8 cellular contexts compared by ENCODE assay signal in the genomic region with DNA sequence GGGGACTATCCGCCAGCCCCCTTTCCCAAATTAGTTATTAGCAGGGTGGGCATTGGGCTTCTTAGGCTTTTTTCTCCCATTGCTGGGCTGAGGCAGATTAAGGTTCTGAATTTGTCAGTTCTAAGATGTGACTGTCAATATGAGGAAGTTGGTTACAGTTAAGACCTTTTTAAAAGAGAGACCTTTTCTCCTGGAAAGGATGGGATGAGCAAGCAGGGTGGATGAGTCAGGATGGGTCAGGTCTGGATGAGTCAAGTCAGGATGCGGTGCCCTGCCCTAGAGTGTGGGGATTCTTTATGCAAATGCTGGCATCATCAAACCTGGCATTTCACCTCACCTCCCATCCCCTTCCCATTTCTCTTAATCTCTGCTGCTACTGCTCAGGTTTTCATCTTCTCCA. TPM values are rescaled to one million over a fixed set of nuclear protein-coding genes. Genes with fewer than 3 reads are reported as not detected.
DNase-seq lines count a peak whose midpoint lies in the region; ATAC-seq, FAIRE-seq and TF ChIP-seq lines count a peak whose summit lies in the region.

No MANE protein-coding gene starts in this region.

- DNase-seq in COLO829 (ENCODE audit: low spot score) (peak; percentile 85), LNCaP clone FGC (ENCODE audit: low read depth) (no peak), keratinocyte (ENCODE audit: low read depth, low spot score) (peak; percentile 67), right cardiac atrium (no peak), NCI-H446 treated with DMSO at 0.1 percent for 48 hours (lab: John Stamatoyannopoulos, UW) (no peak)
- DNase-seq in activated naive CD4-positive, alpha-beta T cell treated with anti-CD3 and anti-CD28 coated beads, Interleukin-2, amount 10 ng/mL, durations not matched to agents 7 days and 5 days, result no peak

- H3K4me3 Mint-ChIP-seq in activated naive CD4-positive, alpha-beta T cell treated with anti-CD3 and anti-CD28 coated beads, Interleukin-2, amount 10 ng/mL, durations not matched to agents 7 days and 5 days, result peak overlapping the region; percentile 91
- H3K4me3 Mint-ChIP-seq in stimulated activated naive CD8-positive, alpha-beta T cell treated with anti-CD3 and anti-CD28 coated beads, Interleukin-15, Interleukin-2, amounts not matched to agents 100 ng/mL and 50 ng/mL, for 24 hours, result peak overlapping the region; percentile 98

- peaks cover 69% of the 10 kb centered on the region for H3K4me1 Mint-ChIP-seq in activated naive CD4-positive, alpha-beta T cell treated with anti-CD3 and anti-CD28 coated beads, Interleukin-2, amount 10 ng/mL, durations not matched to agents 7 days and 5 days
- H3K4me1 Mint-ChIP-seq in stimulated activated naive CD8-positive, alpha-beta T cell treated with anti-CD3 and anti-CD28 coated beads, Interleukin-15, Interleukin-2, amounts not matched to agents 100 ng/mL and 50 ng/mL, for 24 hours (ENCODE audit: low read depth), result peaks cover 67% of the 10 kb centered on the region

- H3K36me3 ChIP-seq in keratinocyte (ENCODE audit: control insufficient read depth in 2 of 2, extremely low read depth in 1 of 2, insufficient read depth in 2 of 2, low read length in 2 of 2), result peaks cover 28 to 38% of the 10 kb centered on the region in 2 experiments

- H3K27ac Mint-ChIP-seq in activated naive CD4-positive, alpha-beta T cell treated with anti-CD3 and anti-CD28 coated beads, Interleukin-2, amount 10 ng/mL, durations not matched to agents 7 days and 5 days, result peak overlapping the region; percentile 95
- H3K27ac Mint-ChIP-seq in stimulated activated naive CD8-positive, alpha-beta T cell treated with anti-CD3 and anti-CD28 coated beads, Interleukin-15, Interleukin-2, amounts not matched to agents 100 ng/mL and 50 ng/mL, for 24 hours, result peak overlapping the region; percentile 98

- peaks cover 64% of the 10 kb centered on the region for H3K79me2 ChIP-seq in keratinocyte (ENCODE audit: control insufficient read depth, insufficient read depth, low read length)

- no peak overlapping the region for H2AFZ ChIP-seq in keratinocyte (ENCODE audit: control insufficient read depth, low read length)

- H3K4me3 ChIP-seq in LNCaP clone FGC (ENCODE audit: low read depth, low read length) (peak overlapping the region; percentile 61), keratinocyte (ENCODE audit: control insufficient read depth in 2 of 3, extremely low read depth in 1 of 3, insufficient read depth in 2 of 3, low read depth in 1 of 3, low read length in 3 of 3) (peak overlapping the region; percentile 82 to 99 (median 97)), right cardiac atrium (ENCODE audit: low read length) (no peak overlapping the region)

- H3K27ac ChIP-seq in keratinocyte (ENCODE audit: control insufficient read depth, insufficient read depth, low read length), result peak overlapping the region; percentile 98
- no peak overlapping the region for H3K27ac ChIP-seq in right cardiac atrium (ENCODE audit: low read length)

- 97% methylated on average over 2 of the region's 2 CpGs for WGBS in right cardiac atrium

- no peak for ATAC-seq in right cardiac atrium
- ATAC-seq in GM18511 (IDR thresholded peaks at IDR 0.05; ENCODE audit: unreplicated experiment), result no peak

- intact Hi-C loops in right cardiac atrium (cut with DNase I), result loop anchor here in 2 of 4 donors (5.0 to 10.0 kb wide), 2 partner anchors 151 to 212 kb away; no protein-coding TSS in a partner anchor

- H3K27me3 Mint-ChIP-seq in activated naive CD4-positive, alpha-beta T cell treated with anti-CD3 and anti-CD28 coated beads, Interleukin-2, amount 10 ng/mL, durations not matched to agents 7 days and 5 days, result peaks cover 4% of the 10 kb centered on the region
- peaks cover 9% of the 10 kb centered on the region for H3K27me3 Mint-ChIP-seq in stimulated activated naive CD8-positive, alpha-beta T cell treated with anti-CD3 and anti-CD28 coated beads, Interleukin-15, Interleukin-2, amounts not matched to agents 100 ng/mL and 50 ng/mL, for 24 hours

- no peaks in the 10 kb centered on the region for H3K9me3 Mint-ChIP-seq in activated naive CD4-positive, alpha-beta T cell treated with anti-CD3 and anti-CD28 coated beads, Interleukin-2, amount 10 ng/mL, durations not matched to agents 7 days and 5 days
- H3K9me3 Mint-ChIP-seq in stimulated activated naive CD8-positive, alpha-beta T cell treated with anti-CD3 and anti-CD28 coated beads, Interleukin-15, Interleukin-2, amounts not matched to agents 100 ng/mL and 50 ng/mL, for 24 hours, result no peaks in the 10 kb centered on the region

- TF ChIP-seq CTCF in LNCaP clone FGC (IDR thresholded peaks at IDR 0.05; ENCODE audit: control insufficient read depth, extremely low read depth, insufficient read depth) (no peak), keratinocyte (optimal IDR thresholded peaks at IDR 0.05 in 1 of 3, IDR thresholded peaks at IDR 0.05 in 1 of 3, conservative IDR thresholded peaks at IDR 0.05 in 1 of 3; ENCODE audit: extremely low read depth in 1 of 3, insufficient read depth in 2 of 3, low read length in 3 of 3) (no peak)

- H3K36me3 Mint-ChIP-seq in activated naive CD4-positive, alpha-beta T cell treated with anti-CD3 and anti-CD28 coated beads, Interleukin-2, amount 10 ng/mL, durations not matched to agents 7 days and 5 days, result peaks cover 37% of the 10 kb centered on the region
- H3K36me3 Mint-ChIP-seq in stimulated activated naive CD8-positive, alpha-beta T cell treated with anti-CD3 and anti-CD28 coated beads, Interleukin-15, Interleukin-2, amounts not matched to agents 100 ng/mL and 50 ng/mL, for 24 hours (ENCODE audit: low read depth), result peaks cover 59% of the 10 kb centered on the region

- no peaks in the 10 kb centered on the region for H3K27me3 ChIP-seq in keratinocyte (ENCODE audit: control insufficient read depth, extremely low read depth, insufficient read depth, low read length)
- H3K27me3 ChIP-seq in right cardiac atrium (ENCODE audit: control insufficient read depth, insufficient read depth), result no peaks in the 10 kb centered on the region

- peaks cover 45% of the 10 kb centered on the region for H4K20me1 ChIP-seq in keratinocyte (ENCODE audit: control insufficient read depth, extremely low read depth, insufficient read depth, low read length)

- CTCF ChIA-PET in activated naive CD4-positive, alpha-beta T cell treated with anti-CD3 and anti-CD28 coated beads, Interleukin-2, amount 10 ng/mL, durations not matched to agents 7 days and 5 days (lab: Charles Lee), result interaction anchor here (1.4 to 2.9 kb wide), 6 partner anchors 25 to 282 kb away, joined by 6 to 39 read pairs (median 13); a partner anchor contains a TSS

- peak overlapping the region; percentile 99 for H3K9ac ChIP-seq in keratinocyte (ENCODE audit: control insufficient read depth, extremely low read depth, insufficient read depth, low read length)

- H3K9me1 ChIP-seq in keratinocyte (ENCODE audit: control insufficient read depth, extremely low read depth, insufficient read depth, low read length), result peaks cover 9% of the 10 kb centered on the region

- H3K9me3 ChIP-seq in keratinocyte (ENCODE audit: control insufficient read depth, low read depth, low read length) (no peaks in the 10 kb centered on the region), right cardiac atrium (ENCODE audit: control insufficient read depth, low read length) (no peaks in the 10 kb centered on the region)

- dilution Hi-C loops in keratinocyte (cut with MboI; ENCODE audit: extremely low pct_ligation_motif_present, low sequenced_read_pairs), result no loop called here

- peaks cover 37% of the 10 kb centered on the region for H3K4me1 ChIP-seq in keratinocyte (ENCODE audit: control insufficient read depth, extremely low read depth, insufficient read depth, low read length)
- no peaks in the 10 kb centered on the region for H3K4me1 ChIP-seq in right cardiac atrium (ENCODE audit: control insufficient read depth, insufficient read depth, low read length)

- peak overlapping the region; percentile 100 for H3K4me2 ChIP-seq in keratinocyte (ENCODE audit: control insufficient read depth, extremely low read depth, insufficient read depth, low read depth, low read length)

- FAIRE-seq in keratinocyte (lab: Jason Lieb, UNC), result peak; percentile 75

RNA-seq across cellular contexts. Expression of a gene that starts 1.9 kb away (rescaled TPM):
- polyA plus RNA-seq in keratinocyte, result 27.5 to 28.2 TPM (median 27.7 TPM) in 3 replicates
- 16.4 TPM for polyA plus RNA-seq in keratinocyte (2011; ENCODE audit: low read depth)
- polyA plus RNA-seq in keratinocyte (2011; cell fraction: cytosol; rRNA removed), result 18.2 and 20.9 TPM in 2 replicates
- 34.6 and 35.1 TPM in 2 replicates for polyA plus RNA-seq in keratinocyte (2011; cell fraction: nucleus; rRNA removed)
- polyA plus RNA-seq in keratinocyte (2012; ENCODE audit: low replicate concordance), result 21.1 and 27.8 TPM in 2 replicates
- 32.1 to 64.2 TPM (median 35.7 TPM) in 3 replicates for polyA minus RNA-seq in keratinocyte
- 51.6 TPM for polyA minus RNA-seq in keratinocyte (2011; cell fraction: cytosol; rRNA and poly(A)+ RNA removed)
- polyA minus RNA-seq in keratinocyte (2011; cell fraction: nucleus; rRNA and poly(A)+ RNA removed), result 28.2 and 30.8 TPM in 2 replicates
- total RNA-seq in right cardiac atrium, result 1 to 10 TPM; 4.0 to 9.5 (median 6.9) TPM
- 4.1 TPM for polyA plus RNA-seq in right cardiac atrium

RNA-seq across cellular contexts. Expression of a gene that starts 15.8 kb away (rescaled TPM):
- polyA plus RNA-seq in keratinocyte, result 8.5 to 10.6 TPM (median 8.9 TPM) in 3 replicates
- 34.8 TPM for polyA plus RNA-seq in keratinocyte (2011; ENCODE audit: low read depth)
- 2.9 and 7.9 TPM in 2 replicates for polyA plus RNA-seq in keratinocyte (2011; cell fraction: cytosol; rRNA removed)
- 4.1 and 4.9 TPM in 2 replicates for polyA plus RNA-seq in keratinocyte (2011; cell fraction: nucleus; rRNA removed)
- polyA plus RNA-seq in keratinocyte (2012; ENCODE audit: low replicate concordance), result 20.8 and 27.8 TPM in 2 replicates
- 4.0 to 14.3 TPM (median 4.4 TPM) in 3 replicates for polyA minus RNA-seq in keratinocyte
- polyA minus RNA-seq in keratinocyte (2011; cell fraction: cytosol; rRNA and poly(A)+ RNA removed), result 10.0 TPM
- 4.4 and 7.2 TPM in 2 replicates for polyA minus RNA-seq in keratinocyte (2011; cell fraction: nucleus; rRNA and poly(A)+ RNA removed)
- total RNA-seq in right cardiac atrium, result 1 to 10 TPM; 3.4 to 5.8 (median 4.7) TPM
- polyA plus RNA-seq in right cardiac atrium, result 5.3 TPM

Comparison
In these comparisons a context has a peak if more than half of its experiments do, and no peak if none do; other contexts are left out.
1. DNase-seq: peak in COLO829 (single experiment) and keratinocyte (single experiment); none in LNCaP clone FGC (single experiment), activated naive CD4-positive, alpha-beta T cell treated with anti-CD3 and anti-CD28 coated beads, Interleukin-2, amount 10 ng/mL, durations not matched to agents 7 days and 5 days (single experiment), right cardiac atrium (0 of 3) and NCI-H446 treated with DMSO at 0.1 percent for 48 hours (single experiment).